In genomic region chr3:61868499-61868898, GRCh38 we compare ENCODE assay signal across 28 cellular contexts.
"Had no signal": no experiment of that assay in that cellular context is flagged by ENCODE, and none has a peak within 500 bp of the region (broad histone marks: within the 10 kb centered on the region; RNA-seq: fewer than 3 reads in every experiment).

No MANE protein-coding gene starts in this region.

- H3K36me3 Mint-ChIP-seq: activated naive CD4-positive, alpha-beta T cell treated with anti-CD3 and anti-CD28 coated beads, Interleukin-2, amount 50 U/mL, for 24 hours had no signal

- H3K9me3 ChIP-seq: breast epithelium, SJCRH30 had no signal

- H3K9me3 Mint-ChIP-seq: T-helper 1 cell treated with Interleukin-12 subunit alpha and Interleukin-12 subunit beta and Interleukin-4 antibody, amounts not matched to agents 30 μg/mL and 1 μg/mL, for 36 hours had no signal

- H3K36me3 ChIP-seq: breast epithelium, SJCRH30 had no signal

- DNase-seq: activated CD4-positive, alpha-beta T cell treated with anti-CD3 and anti-CD28 coated beads for 48 hours; activated CD4-positive, alpha-beta T cell treated with anti-CD3 and anti-CD28 coated beads, Interleukin-2, amount 50 U/mL, for 4 hours; activated CD4-positive, CD25-positive, alpha-beta regulatory T cell treated with anti-CD3 and anti-CD28 coated beads, Interleukin-2, amount 50 U/mL, for 72 hours; activated CD8-positive, alpha-beta memory T cell treated with anti-CD3 and anti-CD28 coated beads, Interleukin-2, amount 50 U/mL, for 48 hours; activated CD8-positive, alpha-beta T cell treated with anti-CD3 and anti-CD28 coated beads, Interleukin-2, amount 10 ng/mL, durations not matched to agents 7 days and 5 days; activated effector memory CD4-positive, alpha-beta T cell treated with Interleukin-2 at 50 U/mL for 16 hours; activated naive CD4-positive, alpha-beta T cell; activated T-cell treated with anti-CD3 and anti-CD28 coated beads, Interleukin-2, amount 50 U/mL, for 1 hour; aorta; central memory CD4-positive, alpha-beta T cell; NCI-H1092; NCI-H1417; NCI-H2029; NCI-H2107; NCI-H2171 treated with DMSO at 0.1 percent for 48 hours; NCI-H226; NCI-H526 treated with DMSO at 0.1 percent for 48 hours; NCI-H82; NK-92 treated with Interleukin-12 subunit alpha and Interleukin-12 subunit beta, amount 100 ng/mL, for 24 hours; OCI-M1; Right ventricle myocardium superior; RPMI8226; SJCRH30 had no signal

- H3K27me3 ChIP-seq: breast epithelium, SJCRH30 had no signal

- H3K4me1 Mint-ChIP-seq: activated naive CD4-positive, alpha-beta T cell treated with anti-CD3 and anti-CD28 coated beads, Interleukin-2, amount 50 U/mL, for 24 hours had no signal

- ATAC-seq: activated CD8-positive, alpha-beta T cell treated with anti-CD3 and anti-CD28 coated beads, Interleukin-2, amount 10 ng/mL, durations not matched to agents 7 days and 5 days; Panc1; SK-N-SH treated with all-trans-retinoic acid at 6 μM for 48 hours had no signal

- H3K27ac ChIP-seq: breast epithelium, SJCRH30 had no signal

- H3K4me1 ChIP-seq: breast epithelium, SJCRH30 had no signal

- H3K4me3 Mint-ChIP-seq: activated CD8-positive, alpha-beta T cell treated with anti-CD3 and anti-CD28 coated beads, Interleukin-2, amount 10 ng/mL, durations not matched to agents 7 days and 5 days; activated naive CD4-positive, alpha-beta T cell treated with anti-CD3 and anti-CD28 coated beads, Interleukin-2, amount 50 U/mL, for 24 hours; T-helper 1 cell treated with Interleukin-12 subunit alpha and Interleukin-12 subunit beta and Interleukin-4 antibody, amounts not matched to agents 30 μg/mL and 1 μg/mL, for 36 hours had no signal

- H3K4me3 ChIP-seq: breast epithelium, SJCRH30 had no signal

- H3K27ac Mint-ChIP-seq: activated CD8-positive, alpha-beta T cell treated with anti-CD3 and anti-CD28 coated beads, Interleukin-2, amount 10 ng/mL, durations not matched to agents 7 days and 5 days; activated naive CD4-positive, alpha-beta T cell treated with anti-CD3 and anti-CD28 coated beads, Interleukin-2, amount 50 U/mL, for 24 hours; T-helper 1 cell treated with Interleukin-12 subunit alpha and Interleukin-12 subunit beta and Interleukin-4 antibody, amounts not matched to agents 30 μg/mL and 1 μg/mL, for 36 hours had no signal
